In the genomic region with DNA sequence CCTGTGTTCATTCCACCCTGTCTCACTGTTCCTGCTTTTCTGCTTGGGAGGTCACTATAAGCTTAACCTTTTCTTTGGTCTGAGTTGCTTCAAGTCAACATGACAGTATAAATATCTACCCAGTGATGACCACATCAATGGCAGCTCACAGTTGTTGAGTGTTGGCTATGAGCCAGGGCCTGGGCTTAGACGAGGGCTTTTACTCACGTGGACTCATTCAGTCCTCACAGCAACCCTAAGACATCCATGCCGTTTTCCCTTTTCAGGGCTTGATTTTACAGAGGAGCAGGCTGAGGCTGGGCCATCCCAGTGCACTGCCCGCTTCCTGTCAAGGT, we compare ENCODE assay signal across 8 cellular contexts. TPM values are rescaled to one million over a fixed set of nuclear protein-coding genes. Genes with fewer than 3 reads are reported as not detected.
A peak's percentile ranks its signal among the peaks of the same experiment; 100 is the strongest.
DNase-seq lines count a peak whose midpoint lies in the region; ATAC-seq and TF ChIP-seq lines count a peak whose summit lies in the region.

No MANE protein-coding gene starts in this region.

- no peak overlapping the region for H3K4me3 ChIP-seq in cardiac muscle cell

- DNase-seq in NCI-H1092 treated with DMSO at 0.1 percent for 48 hours (lab: John Stamatoyannopoulos, UW) (peak; percentile 4), NCI-H1092 (lab: John Stamatoyannopoulos, UW) (no peak), cardiac muscle cell (ENCODE audit: low read depth in 1 of 2, low spot score in 1 of 2) (peak; percentile 78 to 90), NCI-H146 (lab: John Stamatoyannopoulos, UW) (no peak)

- H3K27ac ChIP-seq in cardiac muscle cell, result peak overlapping the region; percentile 93

- H3K4me1 ChIP-seq in cardiac muscle cell (ENCODE audit: low read depth), result peaks cover 57% of the 10 kb centered on the region

- no peaks in the 10 kb centered on the region for H3K27me3 Mint-ChIP-seq in activated T-helper 17 cell treated with anti-CD3 and anti-CD28 coated beads, Interleukin-2, amount 50 U/mL, for 72 hours
- no peaks in the 10 kb centered on the region for H3K27me3 Mint-ChIP-seq in stimulated activated memory B cell treated with anti-CD40 and anti-IgM and Interleukin-4, amounts not matched to agents 10 μg/mL and 1 μg/mL and 100 μg/mL, for 72 hours

- peak overlapping the region; percentile 65 for H3K4me3 Mint-ChIP-seq in activated T-helper 17 cell treated with anti-CD3 and anti-CD28 coated beads, Interleukin-2, amount 50 U/mL, for 72 hours
- H3K4me3 Mint-ChIP-seq in stimulated activated memory B cell treated with anti-CD40 and anti-IgM and Interleukin-4, amounts not matched to agents 10 μg/mL and 1 μg/mL and 100 μg/mL, for 72 hours, result no peak overlapping the region

- no peak for ATAC-seq in activated T-helper 17 cell treated with anti-CD3 and anti-CD28 coated beads, Interleukin-2, amount 50 U/mL, for 72 hours (replicated peaks)
- no peak for ATAC-seq in stimulated activated memory B cell treated with anti-CD40 and anti-IgM and Interleukin-4, amounts not matched to agents 10 μg/mL and 1 μg/mL and 100 μg/mL, for 72 hours
- no peak for ATAC-seq in GM21528 (IDR thresholded peaks at IDR 0.05; ENCODE audit: low FRiP score, unreplicated experiment)
- no peak for ATAC-seq in GM21737 (IDR thresholded peaks at IDR 0.05; ENCODE audit: unreplicated experiment)

- H3K27ac Mint-ChIP-seq in activated T-helper 17 cell treated with anti-CD3 and anti-CD28 coated beads, Interleukin-2, amount 50 U/mL, for 72 hours, result peak overlapping the region; percentile 97
- peak overlapping the region; percentile 94 for H3K27ac Mint-ChIP-seq in stimulated activated memory B cell treated with anti-CD40 and anti-IgM and Interleukin-4, amounts not matched to agents 10 μg/mL and 1 μg/mL and 100 μg/mL, for 72 hours

- peaks cover 100% of the 10 kb centered on the region for H3K36me3 Mint-ChIP-seq in activated T-helper 17 cell treated with anti-CD3 and anti-CD28 coated beads, Interleukin-2, amount 50 U/mL, for 72 hours (ENCODE audit: low read depth)
- peaks cover 75% of the 10 kb centered on the region for H3K36me3 Mint-ChIP-seq in stimulated activated memory B cell treated with anti-CD40 and anti-IgM and Interleukin-4, amounts not matched to agents 10 μg/mL and 1 μg/mL and 100 μg/mL, for 72 hours

- no peaks in the 10 kb centered on the region for H3K9me3 ChIP-seq in cardiac muscle cell (ENCODE audit: low read depth)

- TF ChIP-seq CTCF in cardiac muscle cell (IDR thresholded peaks at IDR 0.05; ENCODE audit: low read depth, low read length), result no peak

- peaks cover 72% of the 10 kb centered on the region for H3K4me1 Mint-ChIP-seq in activated T-helper 17 cell treated with anti-CD3 and anti-CD28 coated beads, Interleukin-2, amount 50 U/mL, for 72 hours
- peaks cover 78% of the 10 kb centered on the region for H3K4me1 Mint-ChIP-seq in stimulated activated memory B cell treated with anti-CD40 and anti-IgM and Interleukin-4, amounts not matched to agents 10 μg/mL and 1 μg/mL and 100 μg/mL, for 72 hours

- no peaks in the 10 kb centered on the region for H3K27me3 ChIP-seq in cardiac muscle cell

- no peaks in the 10 kb centered on the region for H3K9me3 Mint-ChIP-seq in activated T-helper 17 cell treated with anti-CD3 and anti-CD28 coated beads, Interleukin-2, amount 50 U/mL, for 72 hours
- no peaks in the 10 kb centered on the region for H3K9me3 Mint-ChIP-seq in stimulated activated memory B cell treated with anti-CD40 and anti-IgM and Interleukin-4, amounts not matched to agents 10 μg/mL and 1 μg/mL and 100 μg/mL, for 72 hours

- peaks cover 46% of the 10 kb centered on the region for H3K36me3 ChIP-seq in cardiac muscle cell

RNA-seq across cellular contexts. Expression of a gene that starts 10.2 kb away (rescaled TPM):
- 10 to 100 TPM; 35.1 to 40.9 TPM for total RNA-seq in activated T-helper 17 cell treated with anti-CD3 and anti-CD28 coated beads, Interleukin-2, amount 50 U/mL, for 72 hours
- total RNA-seq in cardiac muscle cell, result 24.6 and 25.2 TPM in 2 replicates
- polyA plus RNA-seq in cardiac muscle cell, result 29.7 and 32.4 TPM in 2 replicates

RNA-seq across cellular contexts. Expression of a gene that starts 35.5 kb away (rescaled TPM):
- total RNA-seq in activated T-helper 17 cell treated with anti-CD3 and anti-CD28 coated beads, Interleukin-2, amount 50 U/mL, for 72 hours, result 100 to 1,000 TPM; 324 to 357 TPM
- total RNA-seq in cardiac muscle cell, result 159 and 195 TPM in 2 replicates
- polyA plus RNA-seq in cardiac muscle cell, result 148 and 216 TPM in 2 replicates

RNA-seq across cellular contexts. Expression of a gene that starts 54.0 kb away (rescaled TPM):
- 100 to 1,000 TPM; 107 to 158 TPM for total RNA-seq in activated T-helper 17 cell treated with anti-CD3 and anti-CD28 coated beads, Interleukin-2, amount 50 U/mL, for 72 hours
- total RNA-seq in cardiac muscle cell, result 19.4 and 32.6 TPM in 2 replicates
- polyA plus RNA-seq in cardiac muscle cell, result 34.8 and 52.3 TPM in 2 replicates

Comparison
In these comparisons a context has a peak if more than half of its experiments do, and no peak if none do; other contexts are left out.
1. DNase-seq: peak in NCI-H1092 treated with DMSO at 0.1 percent for 48 hours (single experiment) and cardiac muscle cell (2 of 2); none in NCI-H1092 (single experiment) and NCI-H146 (single experiment).